In the genomic region with DNA sequence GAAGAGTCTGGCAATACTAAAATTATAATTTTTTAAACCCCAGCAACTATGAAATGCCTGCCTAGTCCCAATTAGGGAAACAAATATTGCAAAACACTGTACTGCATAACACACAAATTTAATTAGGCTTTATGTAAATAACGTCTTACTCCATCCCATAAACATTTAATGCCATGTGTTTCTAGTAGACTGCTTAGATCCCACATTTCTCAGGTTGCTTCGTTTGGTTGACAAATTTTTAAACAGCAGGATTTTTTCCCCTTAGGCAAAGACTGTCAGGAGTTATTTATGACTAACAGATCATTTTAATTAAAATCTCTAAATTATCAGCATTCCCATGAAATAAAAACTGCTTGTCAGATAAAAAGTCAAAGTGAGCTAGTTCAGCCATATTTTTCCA, we compare ENCODE assay signal across 17 cellular contexts. TPM values are rescaled to one million over a fixed set of nuclear protein-coding genes. Genes with fewer than 3 reads are reported as not detected.
A peak's percentile ranks its signal among the peaks of the same experiment; 100 is the strongest.
DNase-seq lines count a peak whose midpoint lies in the region; ATAC-seq and FAIRE-seq lines count a peak whose summit lies in the region.
"Had no signal": no experiment of that assay in that cellular context is flagged by ENCODE, and none has a peak within 500 bp of the region (broad histone marks: within the 10 kb centered on the region; RNA-seq: fewer than 3 reads in every experiment).

No MANE protein-coding gene starts in this region.

- no peaks in the 10 kb centered on the region for H3K4me1 ChIP-seq in aorta (ENCODE audit: control insufficient read depth in 1 of 2, insufficient read depth in 2 of 2, low read length in 2 of 2)

- 85 to 86% methylated on average over 2 of the region's 2 CpGs for WGBS in aorta, 2 donors

- peak; percentile 31 for FAIRE-seq in endometrium (lab: Jason Lieb, UNC)
- FAIRE-seq: HTR-8/SVneo had no signal

- no peak overlapping the region for H3K27ac ChIP-seq in aorta (ENCODE audit: low read depth in 1 of 2, low read length in 2 of 2)
- H3K27ac ChIP-seq: BLaER1 treated with 17β-estradiol and CSF1 and Interleukin-3, amounts not matched to agents 10 nM and 100 nM; HL-60 had no signal

- H3K4me3 ChIP-seq in aorta (ENCODE audit: low read length in 2 of 2): no peak overlapping the region
- H3K4me3 ChIP-seq: BLaER1 treated with 17β-estradiol and CSF1 and Interleukin-3, amounts not matched to agents 10 nM and 100 nM had no signal

- H3K27me3 ChIP-seq in aorta (ENCODE audit: control insufficient read depth in 1 of 2, insufficient read depth in 2 of 2, low read length in 1 of 2): no peaks in the 10 kb centered on the region
- H3K27me3 ChIP-seq: BLaER1 treated with 17β-estradiol and CSF1 and Interleukin-3, amounts not matched to agents 10 nM and 100 nM had no signal

- ATAC-seq in aorta (ENCODE audit: low FRiP score): no peak
- ATAC-seq: CD8-positive, alpha-beta T cell; PC-3 had no signal

- no peaks in the 10 kb centered on the region for H3K9me3 ChIP-seq in aorta (ENCODE audit: control insufficient read depth, low read length)
- H3K9me3 ChIP-seq: BLaER1 treated with 17β-estradiol and CSF1 and Interleukin-3, amounts not matched to agents 10 nM and 100 nM had no signal

- H3K36me3 ChIP-seq in aorta (ENCODE audit: control insufficient read depth in 1 of 2, insufficient read depth in 2 of 2, low read length in 1 of 2): peaks cover 7 to 9% of the 10 kb centered on the region in 2 donors

- DNase-seq in EL (peak; percentile 11), NCI-H526 (lab: John Stamatoyannopoulos, UW) (peak; percentile 83 to 89), aorta (no peak), kidney tubule cell (ENCODE audit: low spot score) (no peak), globus pallidus (ENCODE audit: low spot score) (no peak), amygdala (lab: John Stamatoyannopoulos, UW) (no peak)
- DNase-seq: Calu3; CD8-positive, alpha-beta T cell; DMS53; Karpas-422; NCI-H1092 treated with DMSO at 0.1 percent for 48 hours; NCI-H510A; PC-3 had no signal

- intact Hi-C loops in aorta (cut with DNase I): no loop called here

RNA-seq across cellular contexts. Expression of gene EIF2AK4, which starts 29.9 kb away (rescaled TPM):
- total RNA-seq in aorta: 10 to 100 TPM; 26.9 to 30.8 TPM
- polyA plus RNA-seq in aorta: 10 to 100 TPM; 20.4 to 21.5 TPM

RNA-seq across cellular contexts. Expression of gene GPR176, which starts 43.7 kb away (rescaled TPM):
- 10 to 100 TPM; 27.2 to 73.6 TPM for total RNA-seq in aorta
- 10 to 100 TPM; 18.2 to 34.9 TPM for polyA plus RNA-seq in aorta

Comparison
In these comparisons a context has a peak if more than half of its experiments do, and no peak if none do; other contexts are left out.
1. DNase-seq: peak in EL (single experiment) and NCI-H526 (2 of 2); none in aorta (0 of 2), kidney tubule cell (single experiment), globus pallidus (single experiment) and amygdala (0 of 56).